16 cellular contexts compared by ENCODE assay signal in the genomic region with DNA sequence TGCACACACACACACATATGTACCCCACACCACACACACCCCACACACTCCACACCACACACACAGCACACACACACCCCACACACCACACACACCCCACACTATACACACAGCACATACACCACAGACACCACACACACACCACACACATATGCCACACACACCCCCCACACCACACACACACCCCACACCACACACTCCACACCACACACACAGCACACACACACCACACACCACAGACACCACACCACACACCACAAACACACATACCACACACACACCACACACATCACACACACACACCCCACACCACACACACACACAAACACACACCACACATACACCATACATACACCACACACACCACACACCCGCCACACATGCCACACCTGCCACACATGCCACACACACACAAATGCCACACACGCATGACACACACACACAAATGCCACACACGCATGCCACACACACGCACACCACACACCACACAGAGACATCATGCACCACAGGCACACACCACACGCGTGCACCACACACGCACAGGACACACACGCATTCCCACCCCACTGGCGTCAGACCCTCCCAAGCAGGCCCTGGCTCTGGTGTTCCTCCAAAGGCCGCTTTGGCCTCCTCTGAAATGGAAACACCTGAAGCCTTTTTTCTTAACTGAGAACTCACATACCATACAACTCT. TPM values are rescaled to one million over a fixed set of nuclear protein-coding genes. Genes with fewer than 3 reads are reported as not detected.
DNase-seq lines count a peak whose midpoint lies in the region; ATAC-seq and TF ChIP-seq lines count a peak whose summit lies in the region.
"Had no signal": no experiment of that assay in that cellular context is flagged by ENCODE, and none has a peak within 500 bp of the region (broad histone marks: within the 10 kb centered on the region; RNA-seq: fewer than 3 reads in every experiment).

No MANE protein-coding gene starts in this region.

- no peak for DNase-seq in HFFc6
- DNase-seq in endodermal cell: peak; percentile 21
- no peak for DNase-seq in osteoblast (ENCODE audit: insufficient read length, low spot score, missing footprints)
- DNase-seq in T-cell: no peak
- no peak for DNase-seq in stimulated activated naive CD4-positive, alpha-beta T cell (lab: John Stamatoyannopoulos, UW)
- DNase-seq in cortex of kidney (lab: John Stamatoyannopoulos, UW): no peak
- DNase-seq: activated CD4-positive, alpha-beta memory T cell treated with anti-CD3 and anti-CD28 coated beads for 36 hours; hypothalamus; NCI-H1417 treated with DMSO at 0.1 percent for 48 hours had no signal

- peak overlapping the region; percentile 87 for H3K27ac Mint-ChIP-seq in HFFc6
- no peak overlapping the region for H3K27ac Mint-ChIP-seq in endodermal cell
- no peak overlapping the region for H3K27ac Mint-ChIP-seq in T-cell
- H3K27ac Mint-ChIP-seq: activated CD4-positive, alpha-beta memory T cell treated with anti-CD3 and anti-CD28 coated beads for 36 hours; activated T-helper 2 cell treated with anti-CD3 and anti-CD28 coated beads, Interferon-gamma antibody, Interleukin-2, Interleukin-4, amounts not matched to agents 10 μg/mL and 5 μg/mL and 100 μg/mL, durations not matched to agents 14 hours and 24 hours and 36 hours had no signal

- no peaks in the 10 kb centered on the region; a peak in 1 of 22 replicates for H4K20me1 ChIP-seq in BLaER1 treated with 17β-estradiol and CSF1 and Interleukin-3, amounts not matched to agents 10 nM and 100 nM
- H4K20me1 ChIP-seq in osteoblast (ENCODE audit: insufficient read depth, low read length): no peaks in the 10 kb centered on the region

- H3K4me3 Mint-ChIP-seq in HFFc6: peak overlapping the region; percentile 56
- no peak overlapping the region for H3K4me3 Mint-ChIP-seq in endodermal cell
- H3K4me3 Mint-ChIP-seq in T-cell: no peak overlapping the region
- H3K4me3 Mint-ChIP-seq: activated CD4-positive, alpha-beta memory T cell treated with anti-CD3 and anti-CD28 coated beads for 36 hours; brain had no signal

- peaks cover 17% of the 10 kb centered on the region for H3K27me3 Mint-ChIP-seq in HFFc6 (ENCODE audit: insufficient read depth)
- H3K27me3 Mint-ChIP-seq in endodermal cell (ENCODE audit: insufficient read depth): peaks cover 14% of the 10 kb centered on the region
- H3K27me3 Mint-ChIP-seq in T-cell: peaks cover 6 to 7% of the 10 kb centered on the region in 2 donors

- CTCF ChIA-PET in T-cell (lab: Charles Lee): no interaction called here

- ATAC-seq in GM21390 (IDR thresholded peaks at IDR 0.05; ENCODE audit: unreplicated experiment): no peak
- no peak for ATAC-seq in T-cell (replicated peaks in 1 of 4)

- no peaks in the 10 kb centered on the region for H3K9me3 Mint-ChIP-seq in HFFc6
- H3K9me3 Mint-ChIP-seq in endodermal cell: peaks cover 1% of the 10 kb centered on the region
- no peaks in the 10 kb centered on the region for H3K9me3 Mint-ChIP-seq in T-cell
- H3K9me3 Mint-ChIP-seq: activated T-helper 2 cell treated with anti-CD3 and anti-CD28 coated beads, Interferon-gamma antibody, Interleukin-2, Interleukin-4, amounts not matched to agents 10 μg/mL and 5 μg/mL and 100 μg/mL, durations not matched to agents 14 hours and 24 hours and 36 hours; brain had no signal

- no peaks in the 10 kb centered on the region for H3K36me3 ChIP-seq in BLaER1 treated with 17β-estradiol and CSF1 and Interleukin-3, amounts not matched to agents 10 nM and 100 nM
- H3K36me3 ChIP-seq in endodermal cell (ENCODE audit: control insufficient read depth, insufficient read depth, low read length) (no peaks in the 10 kb centered on the region), osteoblast (ENCODE audit: insufficient read depth, low read length) (no peaks in the 10 kb centered on the region)
- H3K36me3 ChIP-seq: tibial nerve had no signal

- peaks cover 18% of the 10 kb centered on the region for H3K4me1 Mint-ChIP-seq in HFFc6 (ENCODE audit: low read depth)
- H3K4me1 Mint-ChIP-seq in endodermal cell: no peaks in the 10 kb centered on the region
- H3K4me1 Mint-ChIP-seq in T-cell: peaks cover 0 to 2% (median 0%) of the 10 kb centered on the region in 3 donors

- H3K36me3 Mint-ChIP-seq in HFFc6 (ENCODE audit: low read depth) (no peaks in the 10 kb centered on the region), endodermal cell (ENCODE audit: low read depth) (no peaks in the 10 kb centered on the region), T-cell (no peaks in the 10 kb centered on the region)
- H3K36me3 Mint-ChIP-seq: activated CD4-positive, alpha-beta memory T cell treated with anti-CD3 and anti-CD28 coated beads for 36 hours; brain had no signal

- peaks cover 40 to 69% (median 59%) of the 10 kb centered on the region in 10 experiments for H3K4me1 ChIP-seq in BLaER1 treated with 17β-estradiol and CSF1 and Interleukin-3, amounts not matched to agents 10 nM and 100 nM
- no peaks in the 10 kb centered on the region for H3K4me1 ChIP-seq in endodermal cell (ENCODE audit: control insufficient read depth, insufficient read depth, low read length)
- peaks cover 14% of the 10 kb centered on the region for H3K4me1 ChIP-seq in osteoblast (ENCODE audit: insufficient read depth, low read length)

- peak overlapping the region; percentile 67 to 95 (median 80) for H3K4me2 ChIP-seq in BLaER1 treated with 17β-estradiol and CSF1 and Interleukin-3, amounts not matched to agents 10 nM and 100 nM
- peak overlapping the region; percentile 66 for H3K4me2 ChIP-seq in osteoblast (ENCODE audit: insufficient read depth, low read length)

- WGBS in endodermal cell (ENCODE audit: insufficient coverage in 1 of 2, insufficient read length in 1 of 2), 2 experiments: 92 to 100% methylated on average over 5 to 10 of the region's 10 CpGs

- peak overlapping the region in 4 of 11 experiments; percentile 24 to 34 (median 30); a peak in 4 of 22 replicates for H3K9ac ChIP-seq in BLaER1 treated with 17β-estradiol and CSF1 and Interleukin-3, amounts not matched to agents 10 nM and 100 nM
- H3K9ac ChIP-seq in endodermal cell (ENCODE audit: extremely low read depth, low read length, poor library complexity, severe bottlenecking): no peak overlapping the region
- H3K9ac ChIP-seq: SK-N-SH had no signal

- peaks cover 0 to 13% (median 11%) of the 10 kb centered on the region in 11 experiments; a peak in 14 of 22 replicates for H3K9me3 ChIP-seq in BLaER1 treated with 17β-estradiol and CSF1 and Interleukin-3, amounts not matched to agents 10 nM and 100 nM (replicated peaks in 1 of 11)
- no peaks in the 10 kb centered on the region for H3K9me3 ChIP-seq in endodermal cell (ENCODE audit: control insufficient read depth, low read length)
- H3K9me3 ChIP-seq in osteoblast (ENCODE audit: low read depth, low read length): no peaks in the 10 kb centered on the region
- H3K9me3 ChIP-seq: SK-N-SH had no signal

- no peaks in the 10 kb centered on the region for H3K27me3 ChIP-seq in BLaER1 treated with 17β-estradiol and CSF1 and Interleukin-3, amounts not matched to agents 10 nM and 100 nM
- H3K27me3 ChIP-seq in endodermal cell (ENCODE audit: control insufficient read depth, insufficient read depth, low read length, poor library complexity, severe bottlenecking): no peaks in the 10 kb centered on the region
- H3K27me3 ChIP-seq in osteoblast (ENCODE audit: insufficient read depth, low read length): peaks cover 15% of the 10 kb centered on the region

- H3K27ac ChIP-seq in BLaER1 treated with 17β-estradiol and CSF1 and Interleukin-3, amounts not matched to agents 10 nM and 100 nM: peak overlapping the region; percentile 2 to 86 (median 74); a peak in 18 of 22 replicates
- H3K27ac ChIP-seq in endodermal cell (ENCODE audit: low read depth, low read length): no peak overlapping the region
- H3K27ac ChIP-seq in osteoblast (ENCODE audit: low read depth, low read length): peak overlapping the region; percentile 38
- H3K27ac ChIP-seq: tibial nerve had no signal

- no peak overlapping the region for H3K4me3 ChIP-seq in BLaER1 treated with 17β-estradiol and CSF1 and Interleukin-3, amounts not matched to agents 10 nM and 100 nM
- H3K4me3 ChIP-seq in endodermal cell (ENCODE audit: low read length) (no peak overlapping the region), osteoblast (ENCODE audit: insufficient read depth, low read length) (no peak overlapping the region)
- H3K4me3 ChIP-seq: tibial nerve had no signal

- POLR2A ChIA-PET in T-cell (lab: Charles Lee): no interaction called here

- no peaks in the 10 kb centered on the region for H3K79me2 ChIP-seq in osteoblast (ENCODE audit: insufficient read depth, low read length)

- TF ChIP-seq CTCF in HFFc6 (IDR thresholded peaks at IDR 0.05): no peak
- no peak for TF ChIP-seq CTCF in endodermal cell (conservative IDR thresholded peaks at IDR 0.05)
- no peak for TF ChIP-seq CTCF in osteoblast (IDR thresholded peaks at IDR 0.05; ENCODE audit: extremely low read depth, low read depth, low read length)

- H2AFZ ChIP-seq in osteoblast (ENCODE audit: low read length): no peak overlapping the region

RNA-seq across cellular contexts. Expression of a gene that starts 15.7 kb away (rescaled TPM):
- total RNA-seq in HFFc6 (2021; fragmentation: NEBNext Ultra II Directional; extraction: Animal tissue kit (Norgen Biotek cat#: 25700)): not detected
- total RNA-seq in endodermal cell (1 to 10 TPM; 1.6 to 6.7 TPM), osteoblast (under 0.01 TPM in 1 of 2 replicates, not detected in the other), T-cell (under 1 TPM in 1 of 5 donors, not detected in 4; 0.20 TPM)
- 0.64 TPM for polyA plus RNA-seq in endodermal cell (2013, experiment 1 of 2)
- polyA plus RNA-seq in endodermal cell (2013, experiment 2 of 2): 0.37 TPM
- total RNA-seq: activated CD4-positive, alpha-beta memory T cell treated with anti-CD3 and anti-CD28 coated beads for 36 hours; activated T-helper 2 cell treated with anti-CD3 and anti-CD28 coated beads, Interferon-gamma antibody, Interleukin-2, Interleukin-4, amounts not matched to agents 10 μg/mL and 5 μg/mL and 100 μg/mL, durations not matched to agents 14 hours and 24 hours and 36 hours; myocyte had no signal

RNA-seq across cellular contexts. Expression of a gene that starts 19.0 kb away (rescaled TPM):
- total RNA-seq in HFFc6 (2021; fragmentation: NEBNext Ultra II Directional; extraction: Animal tissue kit (Norgen Biotek cat#: 25700)): not detected
- total RNA-seq in endodermal cell: not detected
- not detected for polyA plus RNA-seq in endodermal cell (2013, experiment 1 of 2)
- not detected for polyA plus RNA-seq in endodermal cell (2013, experiment 2 of 2)
- not detected in 2 replicates for total RNA-seq in osteoblast
- total RNA-seq in T-cell: not detected
- total RNA-seq: activated CD4-positive, alpha-beta memory T cell treated with anti-CD3 and anti-CD28 coated beads for 36 hours; activated T-helper 2 cell treated with anti-CD3 and anti-CD28 coated beads, Interferon-gamma antibody, Interleukin-2, Interleukin-4, amounts not matched to agents 10 μg/mL and 5 μg/mL and 100 μg/mL, durations not matched to agents 14 hours and 24 hours and 36 hours; myocyte; tibial nerve had no signal
- polyA plus RNA-seq: SK-N-SH had no signal

RNA-seq across cellular contexts. Expression of a gene that starts 22.1 kb away (rescaled TPM):
- total RNA-seq in HFFc6 (2021; fragmentation: NEBNext Ultra II Directional; extraction: Animal tissue kit (Norgen Biotek cat#: 25700)): not detected
- total RNA-seq in endodermal cell: not detected
- not detected for polyA plus RNA-seq in endodermal cell (2013, experiment 1 of 2)
- polyA plus RNA-seq in endodermal cell (2013, experiment 2 of 2): not detected
- not detected in 2 replicates for total RNA-seq in osteoblast
- total RNA-seq in T-cell: under 1 TPM in 1 of 5 donors, not detected in 4; 0.09 TPM
- total RNA-seq: activated CD4-positive, alpha-beta memory T cell treated with anti-CD3 and anti-CD28 coated beads for 36 hours; activated T-helper 2 cell treated with anti-CD3 and anti-CD28 coated beads, Interferon-gamma antibody, Interleukin-2, Interleukin-4, amounts not matched to agents 10 μg/mL and 5 μg/mL and 100 μg/mL, durations not matched to agents 14 hours and 24 hours and 36 hours; myocyte; tibial nerve had no signal
- polyA plus RNA-seq: SK-N-SH had no signal
